In the genomic region with DNA sequence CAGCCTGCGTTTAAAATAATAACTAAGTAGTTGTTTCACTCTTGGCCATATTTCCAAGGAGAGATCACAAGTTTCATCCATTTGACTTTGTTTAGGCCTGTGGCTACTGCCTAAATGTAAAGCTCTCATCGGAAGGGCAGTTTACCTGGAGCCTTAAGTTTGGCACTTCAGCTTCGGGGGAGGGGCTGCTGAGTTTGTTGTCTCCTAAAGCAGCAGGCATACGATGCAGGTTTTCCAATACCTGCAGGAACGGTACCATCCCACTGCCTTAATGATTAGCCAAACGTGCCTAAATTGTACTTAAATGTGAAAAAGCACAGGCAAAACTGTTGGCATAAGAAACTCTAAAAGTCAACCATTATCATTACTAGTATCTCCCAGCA, we compare ENCODE assay signal across 1 cellular context.
TF ChIP-seq lines count a peak whose summit lies in the region.

No MANE protein-coding gene starts in this region.

TF ChIP-seq in GM23338, 12 proteins besides CTCF, POLR2A, EP300 and RAD21 (continued from another document):
- TF ChIP-seq, protein P1, sequence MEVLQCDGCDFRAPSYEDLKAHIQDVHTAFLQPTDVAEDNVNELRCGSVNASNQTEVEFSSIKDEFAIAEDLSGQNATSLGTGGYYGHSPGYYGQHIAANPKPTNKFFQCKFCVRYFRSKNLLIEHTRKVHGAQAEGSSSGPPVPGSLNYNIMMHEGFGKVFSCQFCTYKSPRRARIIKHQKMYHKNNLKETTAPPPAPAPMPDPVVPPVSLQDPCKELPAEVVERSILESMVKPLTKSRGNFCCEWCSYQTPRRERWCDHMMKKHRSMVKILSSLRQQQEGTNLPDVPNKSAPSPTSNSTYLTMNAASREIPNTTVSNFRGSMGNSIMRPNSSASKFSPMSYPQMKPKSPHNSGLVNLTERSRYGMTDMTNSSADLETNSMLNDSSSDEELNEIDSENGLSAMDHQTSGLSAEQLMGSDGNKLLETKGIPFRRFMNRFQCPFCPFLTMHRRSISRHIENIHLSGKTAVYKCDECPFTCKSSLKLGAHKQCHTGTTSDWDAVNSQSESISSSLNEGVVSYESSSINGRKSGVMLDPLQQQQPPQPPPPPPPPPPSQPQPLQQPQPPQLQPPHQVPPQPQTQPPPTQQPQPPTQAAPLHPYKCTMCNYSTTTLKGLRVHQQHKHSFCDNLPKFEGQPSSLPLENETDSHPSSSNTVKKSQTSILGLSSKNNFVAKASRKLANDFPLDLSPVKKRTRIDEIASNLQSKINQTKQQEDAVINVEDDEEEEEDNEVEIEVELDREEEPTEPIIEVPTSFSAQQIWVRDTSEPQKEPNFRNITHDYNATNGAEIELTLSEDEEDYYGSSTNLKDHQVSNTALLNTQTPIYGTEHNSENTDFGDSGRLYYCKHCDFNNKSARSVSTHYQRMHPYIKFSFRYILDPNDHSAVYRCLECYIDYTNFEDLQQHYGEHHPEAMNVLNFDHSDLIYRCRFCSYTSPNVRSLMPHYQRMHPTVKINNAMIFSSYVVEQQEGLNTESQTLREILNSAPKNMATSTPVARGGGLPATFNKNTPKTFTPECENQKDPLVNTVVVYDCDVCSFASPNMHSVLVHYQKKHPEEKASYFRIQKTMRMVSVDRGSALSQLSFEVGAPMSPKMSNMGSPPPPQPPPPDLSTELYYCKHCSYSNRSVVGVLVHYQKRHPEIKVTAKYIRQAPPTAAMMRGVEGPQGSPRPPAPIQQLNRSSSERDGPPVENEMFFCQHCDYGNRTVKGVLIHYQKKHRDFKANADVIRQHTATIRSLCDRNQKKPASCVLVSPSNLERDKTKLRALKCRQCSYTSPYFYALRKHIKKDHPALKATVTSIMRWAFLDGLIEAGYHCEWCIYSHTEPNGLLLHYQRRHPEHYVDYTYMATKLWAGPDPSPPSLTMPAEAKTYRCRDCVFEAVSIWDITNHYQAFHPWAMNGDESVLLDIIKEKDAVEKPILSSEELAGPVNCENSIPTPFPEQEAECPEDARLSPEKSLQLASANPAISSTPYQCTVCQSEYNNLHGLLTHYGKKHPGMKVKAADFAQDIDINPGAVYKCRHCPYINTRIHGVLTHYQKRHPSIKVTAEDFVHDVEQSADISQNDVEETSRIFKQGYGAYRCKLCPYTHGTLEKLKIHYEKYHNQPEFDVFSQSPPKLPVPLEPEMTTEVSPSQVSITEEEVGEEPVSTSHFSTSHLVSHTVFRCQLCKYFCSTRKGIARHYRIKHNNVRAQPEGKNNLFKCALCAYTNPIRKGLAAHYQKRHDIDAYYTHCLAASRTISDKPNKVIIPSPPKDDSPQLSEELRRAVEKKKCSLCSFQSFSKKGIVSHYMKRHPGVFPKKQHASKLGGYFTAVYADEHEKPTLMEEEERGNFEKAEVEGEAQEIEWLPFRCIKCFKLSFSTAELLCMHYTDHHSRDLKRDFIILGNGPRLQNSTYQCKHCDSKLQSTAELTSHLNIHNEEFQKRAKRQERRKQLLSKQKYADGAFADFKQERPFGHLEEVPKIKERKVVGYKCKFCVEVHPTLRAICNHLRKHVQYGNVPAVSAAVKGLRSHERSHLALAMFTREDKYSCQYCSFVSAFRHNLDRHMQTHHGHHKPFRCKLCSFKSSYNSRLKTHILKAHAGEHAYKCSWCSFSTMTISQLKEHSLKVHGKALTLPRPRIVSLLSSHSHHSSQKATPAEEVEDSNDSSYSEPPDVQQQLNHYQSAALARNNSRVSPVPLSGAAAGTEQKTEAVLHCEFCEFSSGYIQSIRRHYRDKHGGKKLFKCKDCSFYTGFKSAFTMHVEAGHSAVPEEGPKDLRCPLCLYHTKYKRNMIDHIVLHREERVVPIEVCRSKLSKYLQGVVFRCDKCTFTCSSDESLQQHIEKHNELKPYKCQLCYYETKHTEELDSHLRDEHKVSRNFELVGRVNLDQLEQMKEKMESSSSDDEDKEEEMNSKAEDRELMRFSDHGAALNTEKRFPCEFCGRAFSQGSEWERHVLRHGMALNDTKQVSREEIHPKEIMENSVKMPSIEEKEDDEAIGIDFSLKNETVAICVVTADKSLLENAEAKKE (CRISPR knock-in tag; IDR thresholded peaks at IDR 0.05), result no peak
- TF ChIP-seq, protein P2, sequence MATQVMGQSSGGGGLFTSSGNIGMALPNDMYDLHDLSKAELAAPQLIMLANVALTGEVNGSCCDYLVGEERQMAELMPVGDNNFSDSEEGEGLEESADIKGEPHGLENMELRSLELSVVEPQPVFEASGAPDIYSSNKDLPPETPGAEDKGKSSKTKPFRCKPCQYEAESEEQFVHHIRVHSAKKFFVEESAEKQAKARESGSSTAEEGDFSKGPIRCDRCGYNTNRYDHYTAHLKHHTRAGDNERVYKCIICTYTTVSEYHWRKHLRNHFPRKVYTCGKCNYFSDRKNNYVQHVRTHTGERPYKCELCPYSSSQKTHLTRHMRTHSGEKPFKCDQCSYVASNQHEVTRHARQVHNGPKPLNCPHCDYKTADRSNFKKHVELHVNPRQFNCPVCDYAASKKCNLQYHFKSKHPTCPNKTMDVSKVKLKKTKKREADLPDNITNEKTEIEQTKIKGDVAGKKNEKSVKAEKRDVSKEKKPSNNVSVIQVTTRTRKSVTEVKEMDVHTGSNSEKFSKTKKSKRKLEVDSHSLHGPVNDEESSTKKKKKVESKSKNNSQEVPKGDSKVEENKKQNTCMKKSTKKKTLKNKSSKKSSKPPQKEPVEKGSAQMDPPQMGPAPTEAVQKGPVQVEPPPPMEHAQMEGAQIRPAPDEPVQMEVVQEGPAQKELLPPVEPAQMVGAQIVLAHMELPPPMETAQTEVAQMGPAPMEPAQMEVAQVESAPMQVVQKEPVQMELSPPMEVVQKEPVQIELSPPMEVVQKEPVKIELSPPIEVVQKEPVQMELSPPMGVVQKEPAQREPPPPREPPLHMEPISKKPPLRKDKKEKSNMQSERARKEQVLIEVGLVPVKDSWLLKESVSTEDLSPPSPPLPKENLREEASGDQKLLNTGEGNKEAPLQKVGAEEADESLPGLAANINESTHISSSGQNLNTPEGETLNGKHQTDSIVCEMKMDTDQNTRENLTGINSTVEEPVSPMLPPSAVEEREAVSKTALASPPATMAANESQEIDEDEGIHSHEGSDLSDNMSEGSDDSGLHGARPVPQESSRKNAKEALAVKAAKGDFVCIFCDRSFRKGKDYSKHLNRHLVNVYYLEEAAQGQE (IDR thresholded peaks at IDR 0.05; ENCODE audit: unreplicated experiment), result no peak
- TF ChIP-seq CREB1 (CRISPR knock-in tag; IDR thresholded peaks at IDR 0.05; ENCODE audit: low read depth) (no peak), STAT1 (IDR thresholded peaks at IDR 0.05; ENCODE audit: unreplicated experiment) (no peak), ZNF114 (CRISPR knock-in tag; IDR thresholded peaks at IDR 0.05) (no peak), EZH2phosphoT487 (IDR thresholded peaks at IDR 0.05; ENCODE audit: unreplicated experiment) (no peak), NANOG (IDR thresholded peaks at IDR 0.05; ENCODE audit: borderline replicate concordance) (no peak), EZH2 (IDR thresholded peaks at IDR 0.05; ENCODE audit: low read depth, unreplicated experiment) (no peak)
- TF ChIP-seq, protein P3, sequence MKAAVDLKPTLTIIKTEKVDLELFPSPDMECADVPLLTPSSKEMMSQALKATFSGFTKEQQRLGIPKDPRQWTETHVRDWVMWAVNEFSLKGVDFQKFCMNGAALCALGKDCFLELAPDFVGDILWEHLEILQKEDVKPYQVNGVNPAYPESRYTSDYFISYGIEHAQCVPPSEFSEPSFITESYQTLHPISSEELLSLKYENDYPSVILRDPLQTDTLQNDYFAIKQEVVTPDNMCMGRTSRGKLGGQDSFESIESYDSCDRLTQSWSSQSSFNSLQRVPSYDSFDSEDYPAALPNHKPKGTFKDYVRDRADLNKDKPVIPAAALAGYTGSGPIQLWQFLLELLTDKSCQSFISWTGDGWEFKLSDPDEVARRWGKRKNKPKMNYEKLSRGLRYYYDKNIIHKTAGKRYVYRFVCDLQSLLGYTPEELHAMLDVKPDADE (IDR thresholded peaks at IDR 0.05), result no peak
